23 cellular contexts compared by ENCODE assay signal in the genomic region with DNA sequence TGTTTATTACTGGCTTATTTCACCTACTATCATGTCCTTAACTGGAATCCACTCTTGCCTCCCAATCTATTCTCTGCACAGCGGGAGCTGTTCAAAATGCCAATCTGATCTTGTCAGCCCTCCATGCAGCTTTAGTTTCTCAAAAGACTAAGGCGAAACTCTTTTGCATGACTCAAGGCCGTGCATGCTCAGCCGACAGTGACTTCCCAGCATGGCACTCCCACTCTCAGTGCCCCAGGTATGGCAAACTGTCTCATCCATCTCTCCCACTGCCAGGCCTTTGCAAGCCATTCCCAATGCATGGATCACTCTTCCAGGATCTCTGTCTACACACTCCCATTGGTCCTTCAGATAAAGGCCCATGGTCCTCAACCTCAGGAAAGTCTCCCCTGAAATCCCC.
"Had no signal": no experiment of that assay in that cellular context is flagged by ENCODE, and none has a peak within 500 bp of the region (broad histone marks: within the 10 kb centered on the region; RNA-seq: fewer than 3 reads in every experiment).

No MANE protein-coding gene starts in this region.

- H3K4me3 ChIP-seq: SJSA1, SK-N-MC had no signal

- H3K36me3 ChIP-seq: SJSA1 had no signal

- H3K27ac Mint-ChIP-seq: T-cell had no signal

- H3K27me3 Mint-ChIP-seq: T-cell had no signal

- H3K27me3 ChIP-seq: SJSA1 had no signal

- ATAC-seq: T-cell had no signal

- DNase-seq: IMR-90, Karpas-422, KG1, MM.1S, NCI-H1092 treated with DMSO at 0.1 percent for 48 hours, NCI-H1436, NCI-H187, NCI-H2029, NCI-H2081 treated with DMSO at 0.1 percent for 48 hours, NCI-H2171, NCI-H226, NCI-H446, NCI-H510A, NCI-H524 treated with DMSO at 0.1 percent for 48 hours, NCI-H69, NCI-H774, Right ventricle myocardium superior, RPMI8226, SIG-M5, SW 1271, T-cell had no signal

- H3K4me3 Mint-ChIP-seq: T-cell had no signal

- H3K4me1 Mint-ChIP-seq: T-cell had no signal

- H3K36me3 Mint-ChIP-seq: T-cell had no signal

- H3K27ac ChIP-seq: SJSA1, SK-N-MC had no signal
